ENCODE assay signal across 1 cellular context in genomic region chr4:107755841-107756356, GRCh38.
TF ChIP-seq lines count a peak whose summit lies in the region.

No MANE protein-coding gene starts in this region.

TF ChIP-seq in HepG2, 621 proteins besides CTCF, POLR2A, EP300 and RAD21 (continued from another document):
- TF ChIP-seq HNF4A (CRISPR knock-in tag; IDR thresholded peaks at IDR 0.05) (peak; percentile 36; the same call in 1 of the 2 replicates), ZIK1 (CRISPR knock-in tag; IDR thresholded peaks at IDR 0.05; ENCODE audit: borderline replicate concordance, low read depth) (no peak), ZNF713 (CRISPR knock-in tag; IDR thresholded peaks at IDR 0.05) (no peak), SKIL (CRISPR knock-in tag; IDR thresholded peaks at IDR 0.05; ENCODE audit: borderline replicate concordance) (no peak)
